8 cellular contexts compared by ENCODE assay signal in the genomic region with DNA sequence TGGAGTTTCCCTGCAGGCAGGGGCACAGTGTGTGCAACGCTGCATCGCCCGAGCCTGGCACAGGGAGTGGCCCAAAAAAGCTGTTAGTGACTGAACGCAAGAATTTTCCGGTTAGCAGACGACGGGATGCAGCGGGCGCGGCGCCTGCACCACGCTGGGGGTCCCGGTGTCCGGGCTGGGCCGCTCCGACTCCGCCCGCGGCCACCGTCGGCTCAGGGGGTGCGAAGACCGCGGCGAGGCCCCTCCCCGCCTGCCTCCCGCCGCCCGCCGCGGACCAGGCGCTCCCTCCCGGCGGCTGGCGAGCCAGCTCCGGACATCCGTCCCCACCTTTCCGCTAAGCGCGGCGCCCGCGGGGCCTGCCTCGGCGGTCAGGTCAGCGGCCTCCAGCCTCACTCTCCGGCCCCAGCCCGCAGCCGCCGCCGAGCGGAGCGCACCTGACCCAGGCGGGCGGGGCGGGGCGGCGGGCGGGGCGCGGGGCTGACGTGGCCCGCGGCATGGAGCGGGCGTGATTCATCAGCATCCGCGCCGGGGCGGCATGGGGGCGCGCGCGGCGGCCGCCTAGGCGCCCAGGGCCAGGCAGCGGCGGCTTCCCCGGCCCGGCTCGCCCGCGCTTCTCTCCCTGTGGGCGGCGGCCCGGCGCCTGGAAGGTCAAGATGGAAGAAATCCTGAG. TPM values are rescaled to one million over a fixed set of nuclear protein-coding genes. Genes with fewer than 3 reads are reported as not detected.
DNase-seq lines count a peak whose midpoint lies in the region; FAIRE-seq and TF ChIP-seq lines count a peak whose summit lies in the region.

A gene with protein sequence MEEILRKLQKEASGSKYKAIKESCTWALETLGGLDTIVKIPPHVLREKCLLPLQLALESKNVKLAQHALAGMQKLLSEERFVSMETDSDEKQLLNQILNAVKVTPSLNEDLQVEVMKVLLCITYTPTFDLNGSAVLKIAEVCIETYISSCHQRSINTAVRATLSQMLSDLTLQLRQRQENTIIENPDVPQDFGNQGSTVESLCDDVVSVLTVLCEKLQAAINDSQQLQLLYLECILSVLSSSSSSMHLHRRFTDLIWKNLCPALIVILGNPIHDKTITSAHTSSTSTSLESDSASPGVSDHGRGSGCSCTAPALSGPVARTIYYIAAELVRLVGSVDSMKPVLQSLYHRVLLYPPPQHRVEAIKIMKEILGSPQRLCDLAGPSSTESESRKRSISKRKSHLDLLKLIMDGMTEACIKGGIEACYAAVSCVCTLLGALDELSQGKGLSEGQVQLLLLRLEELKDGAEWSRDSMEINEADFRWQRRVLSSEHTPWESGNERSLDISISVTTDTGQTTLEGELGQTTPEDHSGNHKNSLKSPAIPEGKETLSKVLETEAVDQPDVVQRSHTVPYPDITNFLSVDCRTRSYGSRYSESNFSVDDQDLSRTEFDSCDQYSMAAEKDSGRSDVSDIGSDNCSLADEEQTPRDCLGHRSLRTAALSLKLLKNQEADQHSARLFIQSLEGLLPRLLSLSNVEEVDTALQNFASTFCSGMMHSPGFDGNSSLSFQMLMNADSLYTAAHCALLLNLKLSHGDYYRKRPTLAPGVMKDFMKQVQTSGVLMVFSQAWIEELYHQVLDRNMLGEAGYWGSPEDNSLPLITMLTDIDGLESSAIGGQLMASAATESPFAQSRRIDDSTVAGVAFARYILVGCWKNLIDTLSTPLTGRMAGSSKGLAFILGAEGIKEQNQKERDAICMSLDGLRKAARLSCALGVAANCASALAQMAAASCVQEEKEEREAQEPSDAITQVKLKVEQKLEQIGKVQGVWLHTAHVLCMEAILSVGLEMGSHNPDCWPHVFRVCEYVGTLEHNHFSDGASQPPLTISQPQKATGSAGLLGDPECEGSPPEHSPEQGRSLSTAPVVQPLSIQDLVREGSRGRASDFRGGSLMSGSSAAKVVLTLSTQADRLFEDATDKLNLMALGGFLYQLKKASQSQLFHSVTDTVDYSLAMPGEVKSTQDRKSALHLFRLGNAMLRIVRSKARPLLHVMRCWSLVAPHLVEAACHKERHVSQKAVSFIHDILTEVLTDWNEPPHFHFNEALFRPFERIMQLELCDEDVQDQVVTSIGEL (N-terminal part only) (plus strand): TSS at position 506 of the 670 bp plus-strand sequence. CDS start 148 bp downstream, at position 654.

- H3K79me2 ChIP-seq in keratinocyte (ENCODE audit: control insufficient read depth, insufficient read depth, low read length) = no peaks in the 10 kb centered on the region

- peaks cover 0 to 9% (median 0%) of the 10 kb centered on the region in 11 experiments; a peak in 2 of 22 replicates for H3K9me3 ChIP-seq in BLaER1 treated with 17β-estradiol and CSF1 and Interleukin-3, amounts not matched to agents 10 nM and 100 nM (replicated peaks in 1 of 11)
- H3K9me3 ChIP-seq in HUES6 (ENCODE audit: control insufficient read depth, insufficient read depth, low read depth, low read length) (no peaks in the 10 kb centered on the region), breast epithelium (no peaks in the 10 kb centered on the region), keratinocyte (ENCODE audit: control insufficient read depth, low read depth, low read length) (no peaks in the 10 kb centered on the region)

- TF ChIP-seq POLR2A in breast epithelium (IDR thresholded peaks at IDR 0.05) = no peak

- H3K9ac ChIP-seq in BLaER1 treated with 17β-estradiol and CSF1 and Interleukin-3, amounts not matched to agents 10 nM and 100 nM = peak within 1 kb of the TSS; percentile 11 to 62 (median 55); a peak in 15 of 22 replicates
- H3K9ac ChIP-seq in HUES6 (ENCODE audit: low read length) = peak within 1 kb of the TSS; percentile 63
- H3K9ac ChIP-seq in keratinocyte (ENCODE audit: control insufficient read depth, extremely low read depth, insufficient read depth, low read length) = peak within 1 kb of the TSS; percentile 35

- peaks cover 49 to 70% (median 61%) of the 10 kb centered on the region in 11 experiments for H3K27me3 ChIP-seq in BLaER1 treated with 17β-estradiol and CSF1 and Interleukin-3, amounts not matched to agents 10 nM and 100 nM
- H3K27me3 ChIP-seq in HUES6 (ENCODE audit: control insufficient read depth, insufficient read depth, low read length) (peaks cover 52% of the 10 kb centered on the region), breast epithelium (no peaks in the 10 kb centered on the region), keratinocyte (ENCODE audit: control insufficient read depth, extremely low read depth, insufficient read depth, low read length) (peaks cover 46% of the 10 kb centered on the region)

- no peaks in the 10 kb centered on the region for H3K36me3 ChIP-seq in BLaER1 treated with 17β-estradiol and CSF1 and Interleukin-3, amounts not matched to agents 10 nM and 100 nM
- H3K36me3 ChIP-seq in HUES6 (ENCODE audit: control insufficient read depth, insufficient read depth, low read length) (no peaks in the 10 kb centered on the region), breast epithelium (no peaks in the 10 kb centered on the region), keratinocyte (ENCODE audit: control insufficient read depth in 2 of 2, extremely low read depth in 1 of 2, insufficient read depth in 2 of 2, low read length in 2 of 2) (no peaks in the 10 kb centered on the region)

- peak; percentile 81 for DNase-seq in GM20000 (ENCODE audit: low spot score)
- peak in 1 of 2 donors; percentile 69 for DNase-seq in breast epithelium (ENCODE audit: low spot score in 2 of 2)
- no peak for DNase-seq in keratinocyte (ENCODE audit: low read depth, low spot score)
- DNase-seq in stimulated activated CD4-positive, alpha-beta T cell treated with anti-CD3 and anti-CD28 coated beads, Interleukin-12 subunit alpha, Interleukin-12 subunit beta, amount 100 ng/mL, for 4 hours = peak; percentile 63
- no peak for DNase-seq in pons (ENCODE audit: low spot score)

- H3K27ac ChIP-seq in BLaER1 treated with 17β-estradiol and CSF1 and Interleukin-3, amounts not matched to agents 10 nM and 100 nM = 0 out of 22 replicates have a peak within 1 kb of the TSS, but pooled peaks of 1 of the 11 experiments have one; percentile 12
- H3K27ac ChIP-seq in HUES6 (ENCODE audit: low read depth, low read length) (no peak within 1 kb of the TSS), VCaP (peak within 1 kb of the TSS; percentile 99), breast epithelium (peak within 1 kb of the TSS; percentile 84 to 88), keratinocyte (ENCODE audit: control insufficient read depth, insufficient read depth, low read length) (no peak within 1 kb of the TSS)

- intact Hi-C loops in breast epithelium (cut with DNase I; ENCODE audit: low total_unique reads) = no loop called here

- H3K4me1 ChIP-seq in BLaER1 treated with 17β-estradiol and CSF1 and Interleukin-3, amounts not matched to agents 10 nM and 100 nM = peaks cover 6 to 16% (median 15%) of the 10 kb centered on the region in 10 experiments; a peak in 18 of 20 replicates
- H3K4me1 ChIP-seq in HUES6 (ENCODE audit: control insufficient read depth, insufficient read depth, low read length) (peaks cover 13% of the 10 kb centered on the region; the same call in 1 of the 2 replicates), breast epithelium (no peaks in the 10 kb centered on the region), keratinocyte (ENCODE audit: control insufficient read depth, extremely low read depth, insufficient read depth, low read length) (peaks cover 10% of the 10 kb centered on the region)

- dilution Hi-C loops in keratinocyte (cut with MboI; ENCODE audit: extremely low pct_ligation_motif_present, low sequenced_read_pairs) = no loop called here

- TF ChIP-seq CTCF in GM20000 (IDR thresholded peaks at IDR 0.05; ENCODE audit: extremely low read depth, missing control alignments) = no peak
- no peak; the same call in 1 of the 2 replicates for TF ChIP-seq CTCF in VCaP (conservative IDR thresholded peaks at IDR 0.05)
- no peak for TF ChIP-seq CTCF in breast epithelium (IDR thresholded peaks at IDR 0.05)
- no peak for TF ChIP-seq CTCF in keratinocyte (optimal IDR thresholded peaks at IDR 0.05 in 1 of 3, IDR thresholded peaks at IDR 0.05 in 1 of 3, conservative IDR thresholded peaks at IDR 0.05 in 1 of 3; ENCODE audit: extremely low read depth in 1 of 3, insufficient read depth in 2 of 3, low read length in 3 of 3)

- H2AFZ ChIP-seq in keratinocyte (ENCODE audit: control insufficient read depth, low read length) = peak within 1 kb of the TSS; percentile 75

- no peaks in the 10 kb centered on the region for H3K9me1 ChIP-seq in keratinocyte (ENCODE audit: control insufficient read depth, extremely low read depth, insufficient read depth, low read length)

- peaks cover 0 to 13% (median 0%) of the 10 kb centered on the region in 11 experiments; a peak in 3 of 22 replicates for H4K20me1 ChIP-seq in BLaER1 treated with 17β-estradiol and CSF1 and Interleukin-3, amounts not matched to agents 10 nM and 100 nM
- H4K20me1 ChIP-seq in keratinocyte (ENCODE audit: control insufficient read depth, extremely low read depth, insufficient read depth, low read length) = no peaks in the 10 kb centered on the region

- peak within 1 kb of the TSS; percentile 57 to 78 (median 68) for H3K4me3 ChIP-seq in BLaER1 treated with 17β-estradiol and CSF1 and Interleukin-3, amounts not matched to agents 10 nM and 100 nM
- H3K4me3 ChIP-seq in HUES6 (ENCODE audit: low read depth, low read length) = peak within 1 kb of the TSS; percentile 72
- peak within 1 kb of the TSS; percentile 51 to 82 (median 65) for H3K4me3 ChIP-seq in breast epithelium
- peak within 1 kb of the TSS; percentile 41 to 77 (median 66) for H3K4me3 ChIP-seq in keratinocyte (ENCODE audit: control insufficient read depth in 2 of 3, extremely low read depth in 1 of 3, insufficient read depth in 2 of 3, low read depth in 1 of 3, low read length in 3 of 3)

- no peak for FAIRE-seq in keratinocyte (lab: Jason Lieb, UNC)

- H3K4me2 ChIP-seq in BLaER1 treated with 17β-estradiol and CSF1 and Interleukin-3, amounts not matched to agents 10 nM and 100 nM = peak within 1 kb of the TSS; percentile 88 to 100 (median 98)
- peak within 1 kb of the TSS; percentile 91 for H3K4me2 ChIP-seq in keratinocyte (ENCODE audit: control insufficient read depth, extremely low read depth, insufficient read depth, low read depth, low read length)

RNA-seq across cellular contexts. Expression of the gene that starts here (rescaled TPM):
- 10 to 100 TPM in 2 of 3 donors, 1 to 10 TPM in 1; 1.9 to 28.1 (median 22.0) TPM for total RNA-seq in breast epithelium
- polyA plus RNA-seq in keratinocyte = 0.09 to 0.14 TPM (median 0.13 TPM) in 3 replicates
- 0.17 TPM for polyA plus RNA-seq in keratinocyte (2011; ENCODE audit: low read depth)
- polyA plus RNA-seq in keratinocyte (2011; cell fraction: cytosol; rRNA removed) = 0.09 and 0.17 TPM in 2 replicates
- polyA plus RNA-seq in keratinocyte (2011; cell fraction: nucleus; rRNA removed) = 0.32 and 0.36 TPM in 2 replicates
- polyA plus RNA-seq in keratinocyte (2012; ENCODE audit: low replicate concordance) = 0.08 and 0.30 TPM in 2 replicates
- 0.23 to 0.45 TPM (median 0.36 TPM) in 3 replicates for polyA minus RNA-seq in keratinocyte
- 0.19 TPM for polyA minus RNA-seq in keratinocyte (2011; cell fraction: cytosol; rRNA and poly(A)+ RNA removed)
- polyA minus RNA-seq in keratinocyte (2011; cell fraction: nucleus; rRNA and poly(A)+ RNA removed) = 0.53 and 0.62 TPM in 2 replicates

Comparison
In these comparisons a context has a peak if more than half of its experiments do, and no peak if none do; other contexts are left out.
1. H3K27ac ChIP-seq: peak in VCaP (single experiment) and breast epithelium (2 of 2); none in HUES6 (single experiment) and keratinocyte (single experiment).
2. DNase-seq: peak in GM20000 (single experiment) and stimulated activated CD4-positive, alpha-beta T cell treated with anti-CD3 and anti-CD28 coated beads, Interleukin-12 subunit alpha, Interleukin-12 subunit beta, amount 100 ng/mL, for 4 hours (single experiment); none in keratinocyte (single experiment) and pons (single experiment).
3. Peak in every context shown above with its lines, with median percentiles within 50 percentile points of each other: H3K4me3 ChIP-seq and H3K9ac ChIP-seq.